26 cellular contexts compared by ENCODE assay signal in genomic region chr9:75976549-75976948, GRCh38.
"Had no signal": no experiment of that assay in that cellular context is flagged by ENCODE, and none has a peak within 500 bp of the region (broad histone marks: within the 10 kb centered on the region; RNA-seq: fewer than 3 reads in every experiment).

No MANE protein-coding gene starts in this region.

- H3K36me3 Mint-ChIP-seq: activated CD8-positive, alpha-beta memory T cell treated with anti-CD3 and anti-CD28 coated beads, Interleukin-2, amount 10 ng/mL, durations not matched to agents 7 days and 5 days had no signal

- H3K4me1 Mint-ChIP-seq: activated CD4-positive, alpha-beta T cell treated with anti-CD3 and anti-CD28 coated beads, Interleukin-2, amount 10 ng/mL, durations not matched to agents 24 days and 14 days; activated CD8-positive, alpha-beta memory T cell treated with anti-CD3 and anti-CD28 coated beads, Interleukin-2, amount 10 ng/mL, durations not matched to agents 7 days and 5 days; activated T-helper 17 cell treated with anti-CD3 and anti-CD28 coated beads, Interleukin-2, amount 50 U/mL, for 72 hours had no signal

- ATAC-seq: activated CD8-positive, alpha-beta memory T cell treated with anti-CD3 and anti-CD28 coated beads, Interleukin-2, amount 10 ng/mL, durations not matched to agents 7 days and 5 days; activated naive CD8-positive, alpha-beta T cell treated with anti-CD3 and anti-CD28 coated beads, Interleukin-2, amount 50 U/mL, for 24 hours; activated T-helper 17 cell treated with anti-CD3 and anti-CD28 coated beads, Interleukin-2, amount 50 U/mL, for 72 hours had no signal

- H3K4me3 ChIP-seq: ascending aorta, cardiac muscle cell, MG63, Peyer's patch had no signal

- H3K36me3 ChIP-seq: ascending aorta, brain microvascular endothelial cell, cardiac muscle cell, MG63, Peyer's patch had no signal

- H3K27ac Mint-ChIP-seq: activated CD4-positive, alpha-beta T cell treated with anti-CD3 and anti-CD28 coated beads, Interleukin-2, amount 10 ng/mL, durations not matched to agents 24 days and 14 days; activated CD8-positive, alpha-beta memory T cell treated with anti-CD3 and anti-CD28 coated beads, Interleukin-2, amount 10 ng/mL, durations not matched to agents 7 days and 5 days; activated naive CD4-positive, alpha-beta T cell treated with anti-CD3 and anti-CD28 coated beads for 36 hours; activated naive CD8-positive, alpha-beta T cell treated with anti-CD3 and anti-CD28 coated beads, Interleukin-2, amount 50 U/mL, for 24 hours; activated T-helper 17 cell treated with anti-CD3 and anti-CD28 coated beads, Interleukin-2, amount 50 U/mL, for 72 hours; T-helper 1 cell treated with Interleukin-12 subunit alpha and Interleukin-12 subunit beta and Interleukin-4 antibody, amounts not matched to agents 30 μg/mL and 1 μg/mL, for 36 hours had no signal

- DNase-seq: activated CD4-positive, alpha-beta T cell treated with anti-CD3 and anti-CD28 coated beads, Interleukin-2, amount 10 ng/mL, durations not matched to agents 24 days and 14 days; activated CD4-positive, alpha-beta T cell treated with anti-CD3 and anti-CD28 coated beads, Interleukin-2, amount 50 U/mL, for 48 hours; activated CD4-positive, CD25-positive, alpha-beta regulatory T cell treated with anti-CD3 and anti-CD28 coated beads, Interleukin-2, amount 50 U/mL, for 72 hours; activated CD8-positive, alpha-beta memory T cell treated with anti-CD3 and anti-CD28 coated beads, Interleukin-2, amount 10 ng/mL, durations not matched to agents 7 days and 5 days; activated gamma-delta T cell; activated naive CD4-positive, alpha-beta T cell treated with anti-CD3 and anti-CD28 coated beads for 36 hours; activated naive CD8-positive, alpha-beta T cell treated with anti-CD3 and anti-CD28 coated beads, Interleukin-2, amount 50 U/mL, for 24 hours; activated T-cell treated with anti-CD3 and anti-CD28 coated beads, Interleukin-2, amount 50 U/mL, for 48 hours; amniotic stem cell; brain microvascular endothelial cell; MG63; MV-4-11; NCI-H1092 treated with DMSO at 0.1 percent for 48 hours; NCI-H1417 treated with DMSO at 0.1 percent for 48 hours; NCI-H1694; NCI-H2029; NCI-H345; NCI-H510A; NCI-H526 treated with DMSO at 0.1 percent for 48 hours; NK-92 treated with Interleukin-12 subunit alpha and Interleukin-12 subunit beta, amount 100 ng/mL, for 24 hours; Peyer's patch; SHP77 had no signal

- H3K27ac ChIP-seq: ascending aorta, brain microvascular endothelial cell, cardiac muscle cell, Peyer's patch had no signal

- H3K9me3 Mint-ChIP-seq: T-helper 1 cell treated with Interleukin-12 subunit alpha and Interleukin-12 subunit beta and Interleukin-4 antibody, amounts not matched to agents 30 μg/mL and 1 μg/mL, for 36 hours had no signal

- H3K27me3 Mint-ChIP-seq: activated CD4-positive, alpha-beta T cell treated with anti-CD3 and anti-CD28 coated beads, Interleukin-2, amount 10 ng/mL, durations not matched to agents 24 days and 14 days; activated CD8-positive, alpha-beta memory T cell treated with anti-CD3 and anti-CD28 coated beads, Interleukin-2, amount 10 ng/mL, durations not matched to agents 7 days and 5 days; activated naive CD8-positive, alpha-beta T cell treated with anti-CD3 and anti-CD28 coated beads, Interleukin-2, amount 50 U/mL, for 24 hours; activated T-helper 17 cell treated with anti-CD3 and anti-CD28 coated beads, Interleukin-2, amount 50 U/mL, for 72 hours had no signal

- H3K4me3 Mint-ChIP-seq: activated CD4-positive, alpha-beta T cell treated with anti-CD3 and anti-CD28 coated beads, Interleukin-2, amount 10 ng/mL, durations not matched to agents 24 days and 14 days; activated CD8-positive, alpha-beta memory T cell treated with anti-CD3 and anti-CD28 coated beads, Interleukin-2, amount 10 ng/mL, durations not matched to agents 7 days and 5 days; activated naive CD4-positive, alpha-beta T cell treated with anti-CD3 and anti-CD28 coated beads for 36 hours; activated naive CD8-positive, alpha-beta T cell treated with anti-CD3 and anti-CD28 coated beads, Interleukin-2, amount 50 U/mL, for 24 hours; activated T-helper 17 cell treated with anti-CD3 and anti-CD28 coated beads, Interleukin-2, amount 50 U/mL, for 72 hours; T-helper 1 cell treated with Interleukin-12 subunit alpha and Interleukin-12 subunit beta and Interleukin-4 antibody, amounts not matched to agents 30 μg/mL and 1 μg/mL, for 36 hours had no signal

- H3K27me3 ChIP-seq: ascending aorta, brain microvascular endothelial cell, cardiac muscle cell, MG63, Peyer's patch had no signal

- H3K9me3 ChIP-seq: ascending aorta, MG63, Peyer's patch had no signal
